8 cellular contexts compared by ENCODE assay signal in genomic region chr5:97142521-97143254, GRCh38. TPM values are rescaled to one million over a fixed set of nuclear protein-coding genes. Genes with fewer than 3 reads are reported as not detected.
DNase-seq lines count a peak whose midpoint lies in the region; ATAC-seq and TF ChIP-seq lines count a peak whose summit lies in the region.

LIX1 (minus strand) TSS chr5:97142611; CDS start chr5:97142576, 35 bp downstream.

- peak; percentile 83 for ATAC-seq in GM21515 (IDR thresholded peaks at IDR 0.05; ENCODE audit: unreplicated experiment)
- ATAC-seq in Panc1 = peak; percentile 94
- ATAC-seq in left lung = peak; percentile 76

- TF ChIP-seq CTCF in Panc1 (IDR thresholded peaks at IDR 0.05) = peak; percentile 75
- TF ChIP-seq CTCF in left lung (IDR thresholded peaks at IDR 0.05) = peak in 1 of 2 donors; percentile 30
- peak in 4 of 5 experiments; percentile 38 to 50 (median 44) for TF ChIP-seq CTCF in tibial nerve (IDR thresholded peaks at IDR 0.05)

- H3K27ac ChIP-seq in HUES6 (ENCODE audit: low read depth, low read length) (no peak within 1 kb of the TSS), Panc1 (ENCODE audit: low read length) (no peak within 1 kb of the TSS), left lung (no peak within 1 kb of the TSS), tibial nerve (no peak within 1 kb of the TSS)

- peak within 1 kb of the TSS; percentile 15 for H3K9ac ChIP-seq in HUES6 (ENCODE audit: low read length)

- H3K4me1 ChIP-seq in HUES6 (ENCODE audit: control insufficient read depth, insufficient read depth, low read length) (peaks cover 19% of the 10 kb centered on the region; the same call in 1 of the 2 replicates), Panc1 (ENCODE audit: control insufficient read depth, insufficient read depth, low read length) (no peaks in the 10 kb centered on the region), left lung (no peaks in the 10 kb centered on the region), tibial nerve (peaks cover 0 to 9% (median 0%) of the 10 kb centered on the region in 4 donors)

- no TSS peak for BruUV-seq in Panc1 (replicated peaks; lab: Mats Ljungman, UMichigan)

- no peaks in the 10 kb centered on the region for H3K27me3 ChIP-seq in HUES6 (ENCODE audit: control insufficient read depth, insufficient read depth, low read length)
- H3K27me3 ChIP-seq in Panc1 (ENCODE audit: control insufficient read depth, insufficient read depth, low read length) = peaks cover 8% of the 10 kb centered on the region
- no peaks in the 10 kb centered on the region for H3K27me3 ChIP-seq in left lung
- no peaks in the 10 kb centered on the region for H3K27me3 ChIP-seq in tibial nerve

- POLR2A ChIA-PET in Panc1 (lab: Charles Lee) = interaction anchor here (0.6 kb wide), 1 partner anchor 126 kb away, joined by 3 read pairs; no protein-coding TSS in a partner anchor

- H3K9me3 ChIP-seq in HUES6 (ENCODE audit: control insufficient read depth, insufficient read depth, low read depth, low read length) (no peaks in the 10 kb centered on the region), Panc1 (ENCODE audit: control insufficient read depth, insufficient read depth, low read depth, low read length) (no peaks in the 10 kb centered on the region), left lung (no peaks in the 10 kb centered on the region), tibial nerve (no peaks in the 10 kb centered on the region)

- 44% methylated on average over 6 of the region's 6 CpGs for WGBS in tibial nerve, 2 donors

- in situ Hi-C loops in Panc1 (cut with HindIII; ENCODE audit: low pct_unique_long_range_greater_than_20kb, low sequenced_read_pairs) = no loop called here

- H3K4me3 ChIP-seq in HUES6 (ENCODE audit: low read depth, low read length) = peak within 1 kb of the TSS; percentile 29; the same call in 1 of the 2 replicates
- H3K4me3 ChIP-seq in Panc1 (ENCODE audit: low read depth in 2 of 2, low read length in 2 of 2) = no peak within 1 kb of the TSS
- H3K4me3 ChIP-seq in left lung = no peak within 1 kb of the TSS
- no peak within 1 kb of the TSS for H3K4me3 ChIP-seq in tibial nerve

- TF ChIP-seq POLR2A in tibial nerve (IDR thresholded peaks at IDR 0.05) = no peak

- DNase-seq in NK-92 treated with Interleukin-12 subunit alpha and Interleukin-12 subunit beta, amount 100 ng/mL, for 24 hours (lab: John Stamatoyannopoulos, UW) = peak; percentile 1
- DNase-seq in NK-92 (lab: John Stamatoyannopoulos, UW; ENCODE audit: unreplicated experiment) = no peak
- no peak for DNase-seq in Panc1 (ENCODE audit: low read depth, low spot score)
- peak; percentile 36 for DNase-seq in cerebellum (ENCODE audit: low spot score)
- no peak for DNase-seq in left lung
- peak in 1 of 2 donors; percentile 16 for DNase-seq in tibial nerve (ENCODE audit: low spot score in 2 of 2)

- TF ChIP-seq EP300 in tibial nerve (IDR thresholded peaks at IDR 0.05) = no peak

- H3K36me3 ChIP-seq in HUES6 (ENCODE audit: control insufficient read depth, insufficient read depth, low read length) (no peaks in the 10 kb centered on the region), Panc1 (ENCODE audit: control insufficient read depth, insufficient read depth, low read length) (no peaks in the 10 kb centered on the region), left lung (no peaks in the 10 kb centered on the region), tibial nerve (no peaks in the 10 kb centered on the region)

- CTCF ChIA-PET in Panc1 (lab: Charles Lee) = interaction anchor here (0.6 to 1.6 kb wide), 6 partner anchors 60 to 529 kb away, joined by 3 to 12 read pairs (median 6); no protein-coding TSS in a partner anchor

- intact Hi-C loops in Panc1 (cut with micrococcal nuclease; ENCODE audit: unreplicated experiment) = loop anchor here (10.0 kb wide), 2 partner anchors 98 to 148 kb away; no protein-coding TSS in a partner anchor
- intact Hi-C loops in left lung (cut with DNase I) = no loop called here

RNA-seq across cellular contexts. Expression of gene LIX1, which starts in this region (rescaled TPM):
- total RNA-seq in Panc1 (2021; ENCODE audit: unreplicated experiment) (not detected), cerebellum (5.4 TPM), left lung (not detected), tibial nerve (under 1 TPM in 2 of 4 donors, not detected in 2; under 0.01 TPM)
- not detected for polyA plus RNA-seq in Panc1 (2012; ENCODE audit: insufficient read length)

Comparison
In these comparisons a context has a peak if more than half of its experiments do, and no peak if none do; other contexts are left out.
1. DNase-seq: peak in NK-92 treated with Interleukin-12 subunit alpha and Interleukin-12 subunit beta, amount 100 ng/mL, for 24 hours (single experiment) and cerebellum (single experiment); none in NK-92 (single experiment), Panc1 (single experiment) and left lung (0 of 2).
2. Peak in ATAC-seq in Panc1; RNA of the gene not detected or under 1 TPM.
3. Peak in ATAC-seq in left lung; RNA of the gene not detected or under 1 TPM.
4. Peak in every context shown above with its lines, with median percentiles within 50 percentile points of each other: ATAC-seq.